Comparison of ENCODE assay signal across 25 cellular contexts in the genomic region with DNA sequence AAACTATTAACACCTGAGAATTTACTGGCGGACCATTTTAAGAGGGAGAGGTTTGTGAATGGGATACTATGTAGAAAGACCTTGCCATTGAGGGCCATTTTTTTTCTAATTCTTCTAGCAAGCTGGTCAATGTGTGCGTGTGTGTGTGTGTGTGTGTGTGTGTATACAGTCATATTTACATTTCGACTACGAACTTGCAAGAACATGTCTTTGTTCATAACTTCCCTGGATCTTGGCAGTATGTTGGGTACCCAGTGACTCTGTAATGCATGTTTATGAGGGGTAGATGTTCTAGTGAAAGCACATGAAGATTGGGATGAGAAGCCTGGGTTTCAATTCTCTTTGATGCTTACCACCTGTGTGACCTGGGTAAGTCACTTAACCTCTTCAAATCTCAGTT.
DNase-seq lines count a peak whose midpoint lies in the region; ATAC-seq, FAIRE-seq and TF ChIP-seq lines count a peak whose summit lies in the region.
"Had no signal": no experiment of that assay in that cellular context is flagged by ENCODE, and none has a peak within 500 bp of the region (broad histone marks: within the 10 kb centered on the region; RNA-seq: fewer than 3 reads in every experiment).

No MANE protein-coding gene starts in this region.

- no peak overlapping the region for H3K14ac ChIP-seq in H1 (ENCODE audit: insufficient read length)

- H3K36me3 ChIP-seq in mammary epithelial cell (ENCODE audit: insufficient read depth, low read length) (no peaks in the 10 kb centered on the region), H1 (ENCODE audit: control insufficient read depth in 2 of 4, insufficient read depth in 4 of 4, low read length in 3 of 4) (no peaks in the 10 kb centered on the region)
- H3K36me3 ChIP-seq: BLaER1 had no signal

- no peak overlapping the region for H3K27ac Mint-ChIP-seq in MCF 10A (ENCODE audit: low read depth, unreplicated experiment)
- H3K27ac Mint-ChIP-seq: CD4-positive, alpha-beta memory T cell; GM23338; HFFc6; IgD-negative memory B cell had no signal

- no peak overlapping the region for H2BK120ac ChIP-seq in H1 (replicated peaks; ENCODE audit: low read depth, low read length)

- H3K27ac ChIP-seq in mammary epithelial cell (ENCODE audit: insufficient read depth, low read depth, low read length) (no peak overlapping the region), H1 (ENCODE audit: low read depth, low read length) (no peak overlapping the region)
- H3K27ac ChIP-seq: BLaER1 had no signal

- no peaks in the 10 kb centered on the region for H3K79me1 ChIP-seq in H1 (ENCODE audit: low read depth, low read length)

- TF ChIP-seq POLR2A in GM12892 (IDR thresholded peaks at IDR 0.05; ENCODE audit: low read depth, low read length), result no peak
- no peak for TF ChIP-seq POLR2A in H1 (IDR thresholded peaks at IDR 0.05; ENCODE audit: control extremely low read depth in 1 of 2, low read depth in 2 of 2, low read length in 2 of 2)

- WGBS in mammary epithelial cell (ENCODE audit: low coverage, missing lambda C conversion rate), result 92% methylated on average over 4 of the region's 4 CpGs
- 84% methylated on average over 4 of the region's 4 CpGs; no CpG with 5 or more reads in 1 of the 2 experiments for WGBS in H1 (ENCODE audit: extremely low coverage in 1 of 2, insufficient coverage in 1 of 2, insufficient read length in 1 of 2, insufficient replicate concordance in 2 of 2, low coverage in 1 of 2, low lambda C conversion rate in 2 of 2, missing lambda C conversion rate in 1 of 2), 2 experiments

- peak; percentile 81 for FAIRE-seq in GM12892 (lab: Jason Lieb, UNC)
- no peak for FAIRE-seq in H1 (lab: Jason Lieb, UNC)
- FAIRE-seq: GM12878, GM18507, HTR-8/SVneo had no signal

- H3K27me3 ChIP-seq in mammary epithelial cell (ENCODE audit: insufficient read depth, low read length), result no peaks in the 10 kb centered on the region
- no peaks in the 10 kb centered on the region for H3K27me3 ChIP-seq in H1 (replicated peaks in 1 of 4; ENCODE audit: control insufficient read depth in 3 of 4, extremely low read depth in 1 of 4, insufficient read depth in 3 of 4, low read length in 3 of 4)
- H3K27me3 ChIP-seq: BLaER1 had no signal

- no peaks in the 10 kb centered on the region for H3K27me3 Mint-ChIP-seq in MCF 10A (ENCODE audit: insufficient read depth, unreplicated experiment)
- H3K27me3 Mint-ChIP-seq: CD4-positive, alpha-beta memory T cell had no signal

- H3K9me3 Mint-ChIP-seq in MCF 10A (ENCODE audit: unreplicated experiment), result no peaks in the 10 kb centered on the region
- H3K9me3 Mint-ChIP-seq: GM23338, HFFc6 had no signal

- H3K4me3 Mint-ChIP-seq in MCF 10A (ENCODE audit: unreplicated experiment), result no peak overlapping the region
- H3K4me3 Mint-ChIP-seq: CD14-positive monocyte; CD4-positive, alpha-beta memory T cell; GM23338; HFFc6; IgD-negative memory B cell had no signal

- BruUV-seq in mammary epithelial cell (replicated peaks; lab: Mats Ljungman, UMichigan) (no TSS peak), MCF 10A (replicated peaks; lab: Mats Ljungman, UMichigan) (no TSS peak)

- no peaks in the 10 kb centered on the region for H3K23me2 ChIP-seq in H1 (ENCODE audit: low read depth, low read length)

- H3K4me1 Mint-ChIP-seq in MCF 10A (ENCODE audit: insufficient read depth, unreplicated experiment), result no peaks in the 10 kb centered on the region
- H3K4me1 Mint-ChIP-seq: CD14-positive monocyte, GM23338, IgD-negative memory B cell had no signal

- H2BK20ac ChIP-seq in H1 (ENCODE audit: low read length), result no peak overlapping the region

- no peak for TF ChIP-seq EP300 in H1 (IDR thresholded peaks at IDR 0.05; ENCODE audit: borderline replicate concordance in 1 of 2, low read depth in 2 of 2, low read length in 2 of 2)

- no peak overlapping the region for H2AFZ ChIP-seq in mammary epithelial cell (ENCODE audit: low read depth, low read length)
- H2AFZ ChIP-seq in H1 (ENCODE audit: low read length), result peak overlapping the region; percentile 53; the same call in 1 of the 2 replicates
- H2AFZ ChIP-seq: GM23338 had no signal

- no peaks in the 10 kb centered on the region for H3K79me2 ChIP-seq in mammary epithelial cell (ENCODE audit: insufficient read depth, low read length)
- H3K79me2 ChIP-seq in H1 (ENCODE audit: control insufficient read depth in 1 of 2, insufficient read depth in 2 of 2, low read length in 2 of 2), result no peaks in the 10 kb centered on the region

- no peaks in the 10 kb centered on the region for H3K36me3 Mint-ChIP-seq in MCF 10A (ENCODE audit: insufficient read depth, unreplicated experiment)
- H3K36me3 Mint-ChIP-seq: CD14-positive monocyte had no signal

- TF ChIP-seq RAD21 in H1 (IDR thresholded peaks at IDR 0.05 in 1 of 2, conservative IDR thresholded peaks at IDR 0.05 in 1 of 2; ENCODE audit: low read depth in 2 of 2, low read length in 2 of 2), result no peak

- H3K18ac ChIP-seq in H1 (ENCODE audit: extremely low read depth, low read length), result no peak overlapping the region

- H4K20me1 ChIP-seq in mammary epithelial cell (ENCODE audit: insufficient read depth, low read length) (no peaks in the 10 kb centered on the region), H1 (replicated peaks in 1 of 2; ENCODE audit: control insufficient read depth in 1 of 2, insufficient read depth in 2 of 2, low read length in 2 of 2) (no peaks in the 10 kb centered on the region)
- H4K20me1 ChIP-seq: BLaER1 had no signal

- no peak for TF ChIP-seq CTCF in mammary epithelial cell (conservative IDR thresholded peaks at IDR 0.05 in 1 of 2, IDR thresholded peaks at IDR 0.05 in 1 of 2; ENCODE audit: extremely low read depth in 1 of 2, insufficient read depth in 1 of 2, low read depth in 1 of 2, low read length in 2 of 2)
- TF ChIP-seq CTCF in MCF 10A (IDR thresholded peaks at IDR 0.05; ENCODE audit: unreplicated experiment), result no peak
- no peak for TF ChIP-seq CTCF in H1 (IDR thresholded peaks at IDR 0.05; ENCODE audit: control extremely low read depth in 1 of 3, insufficient read depth in 1 of 3, low read depth in 1 of 3, low read length in 3 of 3)

- no peak overlapping the region for H2BK5ac ChIP-seq in H1 (ENCODE audit: low read depth, low read length)

- no peak overlapping the region for H4K5ac ChIP-seq in H1 (ENCODE audit: insufficient read length, low read depth, low read length)

- no peak overlapping the region for H2BK15ac ChIP-seq in H1 (ENCODE audit: low read length)

- H3K56ac ChIP-seq in H1 (replicated peaks; ENCODE audit: insufficient read length, low read depth, low read length), result no peak overlapping the region

- H2AK5ac ChIP-seq in H1 (ENCODE audit: low read depth, low read length), result no peak overlapping the region

- H3K9me3 ChIP-seq in mammary epithelial cell (replicated peaks; ENCODE audit: insufficient read depth, low read length) (no peaks in the 10 kb centered on the region), H1 (ENCODE audit: insufficient read depth in 2 of 2, low read depth in 1 of 2, low read length in 1 of 2) (no peaks in the 10 kb centered on the region)
- H3K9me3 ChIP-seq: BLaER1 had no signal

- CTCF ChIA-PET in mammary epithelial cell (lab: Charles Lee; ENCODE audit: low non-redundant PET) (no interaction called here), MCF 10A (lab: Yijun Ruan, JAX) (interaction anchor here (0.7 to 4.5 kb wide), 3 partner anchors 9 to 809 kb away, joined by 3 to 22 read pairs (median 11); no protein-coding TSS in a partner anchor), H1 (lab: Charles Lee; ENCODE audit: partially characterized antibody) (interaction anchor here (1.3 kb wide), 1 partner anchor 9 kb away, joined by 4 read pairs; no protein-coding TSS in a partner anchor)

- H4K91ac ChIP-seq in H1 (replicated peaks; ENCODE audit: insufficient read length, low read length), result no peak overlapping the region

- peak; percentile 17 for DNase-seq in mammary epithelial cell
- DNase-seq in MCF 10A (ENCODE audit: unreplicated experiment), result no peak
- no peak for DNase-seq in GM12892 (ENCODE audit: insufficient read length)
- DNase-seq in H1 (ENCODE audit: low read depth in 1 of 2, low spot score in 2 of 2), result no peak
- no peak for DNase-seq in cerebellar cortex (ENCODE audit: low spot score)
- DNase-seq: 8988T; Calu3; CD4-positive, alpha-beta memory T cell; DMS 273 treated with DMSO at 0.1 percent for 48 hours; DMS53; DND-41; EL; H7; HFFc6; KG1 had no signal

- no peak overlapping the region for H4K8ac ChIP-seq in H1 (ENCODE audit: extremely low read depth, insufficient read depth, low read length)

- POLR2A ChIA-PET in MCF 10A (lab: Yijun Ruan, JAX) (no interaction called here), H1 (lab: Charles Lee; ENCODE audit: partially characterized antibody) (no interaction called here)

- no peak overlapping the region for H2BK12ac ChIP-seq in H1 (ENCODE audit: low read depth, low read length)

- H3K4me3 ChIP-seq in mammary epithelial cell (replicated peaks in 1 of 3; ENCODE audit: insufficient read depth in 1 of 3, low read depth in 2 of 3, low read length in 3 of 3) (no peak overlapping the region), H1 (ENCODE audit: extremely low read depth in 1 of 4, insufficient read depth in 2 of 4, low read depth in 3 of 4, low read length in 4 of 4) (no peak overlapping the region)
- H3K4me3 ChIP-seq: BLaER1, GM12878, GM23338 had no signal

- H3K4me1 ChIP-seq in mammary epithelial cell (ENCODE audit: insufficient read depth, low read length) (no peaks in the 10 kb centered on the region), H1 (replicated peaks in 1 of 4; ENCODE audit: control insufficient read depth in 3 of 4, insufficient read depth in 4 of 4, low read length in 3 of 4) (no peaks in the 10 kb centered on the region)
- H3K4me1 ChIP-seq: BLaER1 had no signal

- intact Hi-C loops in mammary epithelial cell (cut with micrococcal nuclease), result no loop called here
- intact Hi-C loops in MCF 10A (cut with micrococcal nuclease), result no loop called here

- H3K9ac ChIP-seq in mammary epithelial cell (ENCODE audit: insufficient read depth, low read length) (no peak overlapping the region), H1 (replicated peaks in 1 of 4; ENCODE audit: extremely low read depth in 1 of 4, low read depth in 3 of 4, low read length in 3 of 4) (no peak overlapping the region)
- H3K9ac ChIP-seq: BLaER1 had no signal

- H3K23ac ChIP-seq in H1 (ENCODE audit: insufficient read length), result no peak overlapping the region

- dilution Hi-C loops in mammary epithelial cell (cut with HindIII; ENCODE audit: low sequenced_read_pairs), result no loop called here

- ATAC-seq in HG03469 (IDR thresholded peaks at IDR 0.05; ENCODE audit: unreplicated experiment) (no peak), GM19397 (IDR thresholded peaks at IDR 0.05; ENCODE audit: unreplicated experiment) (no peak)
- ATAC-seq: GM12878, GM23338, HCT116 had no signal

- no peak overlapping the region for H3K4ac ChIP-seq in H1 (replicated peaks; ENCODE audit: insufficient read length, low read depth, low read length)

- in situ Hi-C loops in mammary epithelial cell (cut with MboI; ENCODE audit: low sequenced_read_pairs in 2 of 2), result loop anchor here (25.0 kb wide), 2 partner anchors 348 to 598 kb away; a partner anchor contains a TSS

- H3K4me2 ChIP-seq in mammary epithelial cell (ENCODE audit: insufficient read depth, low read depth, low read length) (no peak overlapping the region), H1 (ENCODE audit: insufficient read depth in 1 of 2, low read depth in 2 of 2, low read length in 2 of 2) (no peak overlapping the region)
- H3K4me2 ChIP-seq: BLaER1, GM23338 had no signal

TF ChIP-seq in H1, 55 proteins besides CTCF, POLR2A, EP300 and RAD21 (continues in another document):
- TF ChIP-seq BACH1 (IDR thresholded peaks at IDR 0.05; ENCODE audit: low read length), result no peak
- TF ChIP-seq POU5F1 (IDR thresholded peaks at IDR 0.05; ENCODE audit: low read depth, low read length), result no peak
